8 cellular contexts compared by ENCODE assay signal in the genomic region with DNA sequence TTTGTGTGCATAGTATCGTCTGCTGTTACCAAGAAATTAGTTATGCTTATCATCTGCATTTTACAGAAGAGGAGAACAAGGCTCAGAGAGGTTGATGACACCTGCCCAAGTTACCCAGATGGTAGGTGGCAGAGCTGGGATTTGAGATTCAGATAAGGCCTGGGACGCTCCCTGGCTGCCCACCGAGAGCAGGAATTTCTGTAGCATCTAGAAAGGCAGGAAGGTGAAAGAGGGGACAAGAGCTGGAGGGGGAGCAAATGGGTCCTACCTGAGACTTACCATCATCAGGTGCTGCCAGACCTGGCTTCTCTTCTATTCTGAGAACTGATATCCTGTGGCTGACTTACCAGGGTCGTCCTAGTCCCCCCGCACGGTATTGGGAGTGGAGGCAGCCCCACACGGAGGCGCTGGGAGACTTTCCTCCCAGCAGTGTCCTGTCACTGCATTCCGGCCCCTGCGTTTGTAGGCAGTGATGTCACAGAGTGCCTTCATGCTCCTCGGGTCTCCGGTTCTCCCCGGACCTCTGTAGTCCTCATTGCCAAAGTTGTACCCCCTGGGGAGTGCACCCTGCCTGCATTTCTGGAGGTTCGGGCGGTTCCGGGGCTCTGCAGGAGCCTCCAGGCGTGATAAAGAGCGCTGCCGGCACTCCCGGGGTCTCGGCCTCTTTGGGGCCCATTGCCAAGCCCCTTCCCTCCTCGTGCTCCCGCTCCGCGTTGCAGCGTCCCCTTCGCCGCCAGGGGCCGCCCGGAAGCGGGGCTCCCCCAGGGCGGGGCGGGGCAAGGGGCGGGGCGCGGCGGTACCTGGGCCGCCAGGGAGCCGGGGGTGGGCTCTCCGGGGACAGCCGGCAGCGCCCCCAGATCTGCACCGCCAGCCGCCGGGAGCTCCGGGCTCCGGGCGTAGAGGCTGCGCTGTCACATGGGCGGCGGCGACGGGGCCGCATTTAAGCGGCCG. TPM values are rescaled to one million over a fixed set of nuclear protein-coding genes. Genes with fewer than 3 reads are reported as not detected.
DNase-seq lines count a peak whose midpoint lies in the region; ATAC-seq and TF ChIP-seq lines count a peak whose summit lies in the region.

A gene (plus strand): TSS at position 856 of the 951 bp plus-strand sequence. CDS start 60 bp downstream, at position 916.

- peak within 1 kb of the TSS; percentile 65 for H3K4me3 ChIP-seq in Jurkat, Clone E6-1 (ENCODE audit: low read length)
- peak within 1 kb of the TSS; percentile 25 for H3K4me3 ChIP-seq in mesodermal cell (ENCODE audit: extremely low read depth, insufficient read depth, low read length, poor library complexity, severe bottlenecking)
- H3K4me3 ChIP-seq in adrenal gland = peak within 1 kb of the TSS in 1 of 4 donors; percentile 57

- H3K4me3 Mint-ChIP-seq in CD4-positive, alpha-beta T cell = peak within 1 kb of the TSS; percentile 84

- H3K4me1 ChIP-seq in mesodermal cell (ENCODE audit: control insufficient read depth, insufficient read depth, low read length, poor library complexity, severe bottlenecking) (no peaks in the 10 kb centered on the region), adrenal gland (replicated peaks in 1 of 2) (peaks cover 8 to 13% of the 10 kb centered on the region in 2 donors)

- H3K9me3 Mint-ChIP-seq in CD4-positive, alpha-beta T cell = no peaks in the 10 kb centered on the region

- H3K27ac Mint-ChIP-seq in CD4-positive, alpha-beta T cell = no peak within 1 kb of the TSS

- H3K36me3 ChIP-seq in mesodermal cell (ENCODE audit: control insufficient read depth, insufficient read depth, low read length) = no peaks in the 10 kb centered on the region
- H3K36me3 ChIP-seq in adrenal gland (replicated peaks in 1 of 2) = no peaks in the 10 kb centered on the region

- ATAC-seq in CD4-positive, alpha-beta T cell (ENCODE audit: poor library complexity) = peak; percentile 79
- ATAC-seq in GM19467 (IDR thresholded peaks at IDR 0.05; ENCODE audit: unreplicated experiment) = peak; percentile 57

- H3K36me3 Mint-ChIP-seq in CD4-positive, alpha-beta T cell (ENCODE audit: low read depth) = no peaks in the 10 kb centered on the region

- DNase-seq in CD4-positive, alpha-beta T cell = peak; percentile 34 to 71 (median 52)
- peak; percentile 41 for DNase-seq in Jurkat, Clone E6-1 (ENCODE audit: low read depth, low spot score)
- DNase-seq in activated CD4-positive, CD25-positive, alpha-beta regulatory T cell (lab: John Stamatoyannopoulos, UW) = peak; percentile 53 to 61 (median 55)
- peak; percentile 37 for DNase-seq in cerebellar cortex (ENCODE audit: low spot score)
- peak; percentile 34 to 79 for DNase-seq in stimulated activated CD8-positive, alpha-beta memory T cell treated with anti-CD3 and anti-CD28 coated beads, Interleukin-7, amount 100 ng/mL, for 4 hours (ENCODE audit: low read depth in 2 of 2)
- DNase-seq in adrenal gland = no peak

- peaks cover 6% of the 10 kb centered on the region for H3K4me1 Mint-ChIP-seq in CD4-positive, alpha-beta T cell (ENCODE audit: low read depth)

- H3K27me3 Mint-ChIP-seq in CD4-positive, alpha-beta T cell = peaks cover 48% of the 10 kb centered on the region

- CTCF ChIA-PET in CD4-positive, alpha-beta T cell (lab: Charles Lee) = interaction anchor here (1.0 to 1.9 kb wide), 2 partner anchors 9 to 75 kb away, joined by 3 to 7 read pairs; no protein-coding TSS in a partner anchor

- H3K27ac ChIP-seq in CD4-positive, alpha-beta T cell (ENCODE audit: low read depth, low read length) = no peak within 1 kb of the TSS
- H3K27ac ChIP-seq in mesodermal cell (ENCODE audit: low read depth, low read length, severe bottlenecking) (no peak within 1 kb of the TSS), adrenal gland (no peak within 1 kb of the TSS)

- no peaks in the 10 kb centered on the region for H3K9me3 ChIP-seq in CD4-positive, alpha-beta T cell (ENCODE audit: control insufficient read depth, low read length)
- H3K9me3 ChIP-seq in mesodermal cell (ENCODE audit: control insufficient read depth, low read length) = no peaks in the 10 kb centered on the region
- H3K9me3 ChIP-seq in adrenal gland (replicated peaks in 1 of 3) = no peaks in the 10 kb centered on the region

- intact Hi-C loops in CD4-positive, alpha-beta T cell (cut with DNase I, micrococcal nuclease) = loop anchor here in 1 of 2 experiments (10.0 kb wide), 1 partner anchor 315 kb away; a partner anchor contains a TSS
- intact Hi-C loops in adrenal gland (cut with DNase I) = loop anchor here (10.0 kb wide), 1 partner anchor 335 kb away; a partner anchor contains a TSS

- no peak for TF ChIP-seq POLR2A in adrenal gland (IDR thresholded peaks at IDR 0.05)

- H3K27me3 ChIP-seq in CD4-positive, alpha-beta T cell (ENCODE audit: control insufficient read depth, insufficient read depth, low read length) = peaks cover 45% of the 10 kb centered on the region
- peaks cover 6% of the 10 kb centered on the region for H3K27me3 ChIP-seq in adrenal gland

- POLR2A ChIA-PET in CD4-positive, alpha-beta T cell (lab: Charles Lee) = interaction anchor here (0.8 kb wide), 1 partner anchor 59 kb away, joined by 3 read pairs; a partner anchor contains a TSS

- peak; percentile 44 for TF ChIP-seq CTCF in CD4-positive, alpha-beta T cell (IDR thresholded peaks at IDR 0.05)
- peak in 1 of 6 experiments; percentile 2 for TF ChIP-seq CTCF in adrenal gland (IDR thresholded peaks at IDR 0.05)

- 7 to 8% methylated on average over 31 to 40 of the region's 56 CpGs for WGBS in mesodermal cell (ENCODE audit: insufficient coverage in 2 of 2), 2 experiments
- WGBS in adrenal gland, 4 donors = 9 to 55% (median 20%) methylated on average over 7 to 56 of the region's 56 CpGs

RNA-seq across cellular contexts. Expression of the gene that starts here (rescaled TPM):
- total RNA-seq in CD4-positive, alpha-beta T cell = under 1 TPM in 1 of 2 experiments, not detected in 1; 0.11 TPM
- polyA plus RNA-seq in Jurkat, Clone E6-1 (2012; ENCODE audit: insufficient read depth, insufficient read length) = not detected
- polyA plus RNA-seq in mesodermal cell (2013, experiment 1 of 2) = 0.66 TPM
- 0.35 TPM for polyA plus RNA-seq in mesodermal cell (2013, experiment 2 of 2)
- total RNA-seq in adrenal gland = 1 to 10 TPM in 6 of 8 donors, under 1 TPM in 1, not detected in 1; 0.42 to 3.9 (median 2.1) TPM
- 1 to 10 TPM; 2.3 to 5.1 (median 2.9) TPM for polyA plus RNA-seq in adrenal gland

Comparison
In these comparisons a context has a peak if more than half of its experiments do, and no peak if none do; other contexts are left out.
1. Peak in DNase-seq and ATAC-seq in CD4-positive, alpha-beta T cell; RNA of the gene not detected or under 1 TPM.
2. DNase-seq: peak in Jurkat, Clone E6-1 (single experiment), activated CD4-positive, CD25-positive, alpha-beta regulatory T cell (4 of 4), cerebellar cortex (single experiment) and stimulated activated CD8-positive, alpha-beta memory T cell treated with anti-CD3 and anti-CD28 coated beads, Interleukin-7, amount 100 ng/mL, for 4 hours (2 of 2); none in adrenal gland (0 of 7).